In genomic region chr1:161115961-161116360, GRCh38 we compare ENCODE assay signal across 6 cellular contexts. TPM values are rescaled to one million over a fixed set of nuclear protein-coding genes. Genes with fewer than 3 reads are reported as not detected.
A peak's percentile ranks its signal among the peaks of the same experiment; 100 is the strongest.
DNase-seq lines count a peak whose midpoint lies in the region; ATAC-seq and TF ChIP-seq lines count a peak whose summit lies in the region.
"Not testable (repeated sequence)": the region's sequence is repeated elsewhere in the genome, so short reads cannot be mapped to it uniquely, and the experiment has no call there.
"Had no signal": no experiment of that assay in that cellular context is flagged by ENCODE, and none has a peak within 500 bp of the region (broad histone marks: within the 10 kb centered on the region; RNA-seq: fewer than 3 reads in every experiment).

No MANE protein-coding gene starts in this region.

- not testable (repeated sequence) for H3K14ac ChIP-seq in H9 (ENCODE audit: insufficient read depth, low read length)

- not testable (repeated sequence) for H4K5ac ChIP-seq in H9 (ENCODE audit: insufficient read length, low read depth, low read length)

- not testable (repeated sequence) for ATAC-seq in RWPE2 (ENCODE audit: low read depth); activated T-cell treated with anti-CD3 and anti-CD28 coated beads, Interleukin-2, amount 50 U/mL, for 72 hours (replicated peaks in 1 of 2)

- TF ChIP-seq CTCF in H9 (conservative IDR thresholded peaks at IDR 0.05); RWPE2 (IDR thresholded peaks at IDR 0.05; ENCODE audit: poor library complexity, severe bottlenecking); chondrocyte (IDR thresholded peaks at IDR 0.05); nephron (IDR thresholded peaks at IDR 0.05; ENCODE audit: unreplicated experiment in 3 of 3): not testable (repeated sequence)

- peaks cover 60% of the 10 kb centered on the region for H3K36me3 ChIP-seq in RWPE2 (ENCODE audit: low read depth)

- H2BK120ac ChIP-seq in H9 (ENCODE audit: low read depth, low read length, poor library complexity, severe bottlenecking): not testable (repeated sequence)

- not testable (repeated sequence) for H2BK20ac ChIP-seq in H9 (ENCODE audit: low read depth, low read length, poor library complexity, severe bottlenecking)

- H3K4ac ChIP-seq in H9 (ENCODE audit: low read depth, low read length): not testable (repeated sequence)

- H3K27ac ChIP-seq in H9 (ENCODE audit: insufficient read length, low read depth, low read length): not testable (repeated sequence)
- peak overlapping the region; percentile 75 for H3K27ac ChIP-seq in RWPE2 (ENCODE audit: poor library complexity, severe bottlenecking)

- not testable (repeated sequence) for H3K79me1 ChIP-seq in H9 (ENCODE audit: insufficient read depth, low read depth, low read length, poor library complexity, severe bottlenecking)

- H3K56ac ChIP-seq in H9 (ENCODE audit: insufficient read length, low read depth, low read length): not testable (repeated sequence)

- H3K4me2 ChIP-seq in H9 (ENCODE audit: insufficient read depth, insufficient read length, low read length): not testable (repeated sequence)

- H3K4me3 Mint-ChIP-seq in H9 (peak overlapping the region; percentile 95 to 97; a peak in 3 of 5 replicates), chondrocyte (ENCODE audit: unreplicated experiment) (peak overlapping the region; percentile 90), nephron (peak overlapping the region; percentile 95 to 98 (median 97))
- peak overlapping the region; percentile 96 to 97 for H3K4me3 Mint-ChIP-seq in activated T-cell treated with anti-CD3 and anti-CD28 coated beads, Interleukin-2, amount 50 U/mL, for 72 hours

- not testable (repeated sequence) for H4K8ac ChIP-seq in H9 (replicated peaks; ENCODE audit: insufficient read length, low read depth, low read length)

- not testable (repeated sequence) for H4K20me1 ChIP-seq in H9 (ENCODE audit: control insufficient read depth, insufficient read depth, insufficient read length)

- H3K27me3 Mint-ChIP-seq in H9 (ENCODE audit: low read depth); activated T-cell treated with anti-CD3 and anti-CD28 coated beads, Interleukin-2, amount 50 U/mL, for 72 hours (ENCODE audit: low read depth); chondrocyte (ENCODE audit: low read depth); nephron (ENCODE audit: low read depth): not testable (repeated sequence)

- H3K9me3 ChIP-seq in H9 (ENCODE audit: control insufficient read depth, low read depth, low read length); RWPE2 (ENCODE audit: severe bottlenecking): not testable (repeated sequence)

- H4K91ac ChIP-seq in H9 (ENCODE audit: insufficient read length, low read depth, low read length): not testable (repeated sequence)

- H3K4me1 Mint-ChIP-seq in H9 (peaks cover 23 to 24% of the 10 kb centered on the region in 2 experiments), chondrocyte (ENCODE audit: low read depth) (peaks cover 67% of the 10 kb centered on the region), nephron (peaks cover 43% of the 10 kb centered on the region)
- peaks cover 82% of the 10 kb centered on the region for H3K4me1 Mint-ChIP-seq in activated T-cell treated with anti-CD3 and anti-CD28 coated beads, Interleukin-2, amount 50 U/mL, for 72 hours (ENCODE audit: low read depth)

- not testable (repeated sequence) for H3K23me2 ChIP-seq in H9 (ENCODE audit: insufficient read length, low read depth, low read length, poor library complexity, severe bottlenecking)

- not testable (repeated sequence) for H3K18ac ChIP-seq in H9 (ENCODE audit: insufficient read length, low read depth, low read length)

- H3K79me2 ChIP-seq in H9 (ENCODE audit: insufficient read depth, low read length): peaks cover 10% of the 10 kb centered on the region; the same call in 1 of the 2 replicates

- DNase-seq in H9; RWPE2 (ENCODE audit: low spot score); activated T-cell treated with anti-CD3 and anti-CD28 coated beads, Interleukin-2, amount 50 U/mL, for 72 hours; chondrocyte (ENCODE audit: low spot score): not testable (repeated sequence)

- peaks cover 8 to 20% (median 14%) of the 10 kb centered on the region in 3 experiments; a peak in 6 of 7 replicates for H3K36me3 Mint-ChIP-seq in H9 (ENCODE audit: insufficient read depth in 1 of 3, low read depth in 3 of 3)
- H3K36me3 Mint-ChIP-seq in activated T-cell treated with anti-CD3 and anti-CD28 coated beads, Interleukin-2, amount 50 U/mL, for 72 hours (ENCODE audit: insufficient read depth in 2 of 2): peaks cover 20 to 27% of the 10 kb centered on the region in 2 donors
- H3K36me3 Mint-ChIP-seq in chondrocyte (ENCODE audit: low read depth): not testable (repeated sequence)
- H3K36me3 Mint-ChIP-seq in nephron (ENCODE audit: low read depth): peaks cover 14% of the 10 kb centered on the region

- H3K27me3 ChIP-seq in H9 (ENCODE audit: insufficient read depth, low read length); RWPE2 (ENCODE audit: insufficient read depth, poor library complexity, severe bottlenecking): not testable (repeated sequence)

- H2BK15ac ChIP-seq in H9 (ENCODE audit: low read depth, low read length): not testable (repeated sequence)

- H3K9ac ChIP-seq in H9 (ENCODE audit: extremely low read depth, insufficient read length, low read length): not testable (repeated sequence)

- not testable (repeated sequence) for H3K27ac Mint-ChIP-seq in H9, nephron
- H3K27ac Mint-ChIP-seq in activated T-cell treated with anti-CD3 and anti-CD28 coated beads, Interleukin-2, amount 50 U/mL, for 72 hours: peak overlapping the region; percentile 97
- peak overlapping the region; percentile 97 for H3K27ac Mint-ChIP-seq in chondrocyte (ENCODE audit: unreplicated experiment)

- H2AK5ac ChIP-seq in H9 (ENCODE audit: insufficient read length, low read length): not testable (repeated sequence)

- not testable (repeated sequence) for H2BK12ac ChIP-seq in H9 (ENCODE audit: insufficient read length, low read depth, low read length)

- no CpG with 5 or more reads among the region's 6 CpGs for WGBS in H9 (ENCODE audit: extremely low coverage, insufficient read length, low lambda C conversion rate)

- H3K9me3 Mint-ChIP-seq in H9; activated T-cell treated with anti-CD3 and anti-CD28 coated beads, Interleukin-2, amount 50 U/mL, for 72 hours; chondrocyte (ENCODE audit: low read depth); nephron: not testable (repeated sequence)

- not testable (repeated sequence) for H2BK5ac ChIP-seq in H9 (ENCODE audit: insufficient read length, low read length)

- H2AFZ ChIP-seq in H9 (ENCODE audit: low read length): not testable (repeated sequence)

- H3K4me3 ChIP-seq in RWPE2 (ENCODE audit: severe bottlenecking): not testable (repeated sequence)

- not testable (repeated sequence) for H3T11ph ChIP-seq in H9 (ENCODE audit: low read length)

- not testable (repeated sequence) for H3K4me1 ChIP-seq in H9 (ENCODE audit: insufficient read depth, low read length)
- peaks cover 26% of the 10 kb centered on the region for H3K4me1 ChIP-seq in RWPE2 (ENCODE audit: insufficient read depth, poor library complexity, severe bottlenecking)

- H3K23ac ChIP-seq in H9 (ENCODE audit: insufficient read length, low read depth, low read length): not testable (repeated sequence)

RNA-seq across cellular contexts. Expression of gene PFDN2, which starts 1.9 kb away (rescaled TPM):
- total RNA-seq in H9 (2021) (71.8 and 76.1 TPM in 2 replicates), chondrocyte (53.7 to 58.7 TPM (median 57.9 TPM) in 3 replicates)
- total RNA-seq in activated T-cell treated with anti-CD3 and anti-CD28 coated beads, Interleukin-2, amount 50 U/mL, for 72 hours: 100 to 1,000 TPM; 117 to 122 TPM

RNA-seq across cellular contexts. Expression of gene NIT1, which starts 1.9 kb away (rescaled TPM):
- total RNA-seq in H9 (2021) (39.0 and 39.6 TPM in 2 replicates), chondrocyte (25.3 to 33.1 TPM (median 27.6 TPM) in 3 replicates)
- 10 to 100 TPM; 82.0 to 87.2 TPM for total RNA-seq in activated T-cell treated with anti-CD3 and anti-CD28 coated beads, Interleukin-2, amount 50 U/mL, for 72 hours

RNA-seq across cellular contexts. Expression of gene DEDD, which starts 16.5 kb away (rescaled TPM):
- total RNA-seq in H9 (2021) (44.7 and 46.7 TPM in 2 replicates), chondrocyte (34.7 to 38.3 TPM (median 36.7 TPM) in 3 replicates)
- total RNA-seq in activated T-cell treated with anti-CD3 and anti-CD28 coated beads, Interleukin-2, amount 50 U/mL, for 72 hours: 10 to 100 TPM; 49.8 to 51.3 TPM

RNA-seq across cellular contexts. Expression of gene KLHDC9, which starts 17.8 kb away (rescaled TPM):
- total RNA-seq in H9 (2021) (6.6 and 7.0 TPM in 2 replicates), chondrocyte (1.1 to 4.4 TPM (median 1.6 TPM) in 3 replicates)
- 1 to 10 TPM; 5.7 to 7.1 TPM for total RNA-seq in activated T-cell treated with anti-CD3 and anti-CD28 coated beads, Interleukin-2, amount 50 U/mL, for 72 hours
- total RNA-seq: mononuclear cell had no signal

RNA-seq across cellular contexts. Expression of gene NECTIN4, which starts 26.6 kb away (rescaled TPM):
- total RNA-seq in H9 (2021) (0.33 and 0.64 TPM in 2 replicates), chondrocyte (0.12 to 0.26 TPM (median 0.12 TPM) in 3 replicates)
- total RNA-seq in activated T-cell treated with anti-CD3 and anti-CD28 coated beads, Interleukin-2, amount 50 U/mL, for 72 hours: under 1 TPM in 1 of 2 donors, not detected in 1; 0.31 TPM
